1 cellular context compared by ENCODE assay signal in the genomic region with DNA sequence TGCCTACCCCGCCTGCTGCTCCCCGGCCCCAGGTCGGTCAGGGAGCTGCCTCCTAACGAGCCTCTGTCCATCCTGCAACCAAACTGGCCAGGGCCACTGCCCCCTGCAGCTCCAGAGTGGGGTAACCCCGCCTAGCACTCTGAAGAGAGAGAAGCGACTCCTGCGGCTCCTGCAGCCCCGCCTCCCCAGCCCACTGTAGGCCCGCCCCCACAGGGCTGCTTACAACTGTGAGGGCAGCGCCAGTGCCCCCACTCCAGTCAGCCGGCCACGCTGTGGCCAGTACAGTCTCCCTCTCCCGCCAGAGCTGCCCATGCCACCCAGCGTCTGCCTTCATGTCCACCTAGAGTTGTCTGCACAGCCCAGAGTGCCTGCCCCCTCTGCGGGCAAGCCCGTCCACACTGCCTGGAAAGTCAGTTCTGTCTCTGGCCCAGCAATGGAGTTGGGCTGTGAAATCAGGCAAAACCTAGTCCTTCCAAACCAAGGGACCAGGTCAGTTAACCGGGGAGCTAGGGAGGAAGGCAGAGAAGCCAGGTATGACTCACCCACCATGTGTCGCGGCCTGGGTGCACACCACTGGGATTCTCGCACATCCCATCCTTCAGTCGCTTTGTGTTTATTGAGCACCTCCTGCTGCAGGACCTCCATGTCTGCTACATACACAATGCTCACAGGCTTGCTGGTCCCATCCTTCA.
TF ChIP-seq lines count a peak whose summit lies in the region.

No MANE protein-coding gene starts in this region.

TF ChIP-seq in HepG2, 621 proteins besides CTCF, POLR2A, EP300 and RAD21 (continued from another document and continues in another):
- TF ChIP-seq, protein P1, sequence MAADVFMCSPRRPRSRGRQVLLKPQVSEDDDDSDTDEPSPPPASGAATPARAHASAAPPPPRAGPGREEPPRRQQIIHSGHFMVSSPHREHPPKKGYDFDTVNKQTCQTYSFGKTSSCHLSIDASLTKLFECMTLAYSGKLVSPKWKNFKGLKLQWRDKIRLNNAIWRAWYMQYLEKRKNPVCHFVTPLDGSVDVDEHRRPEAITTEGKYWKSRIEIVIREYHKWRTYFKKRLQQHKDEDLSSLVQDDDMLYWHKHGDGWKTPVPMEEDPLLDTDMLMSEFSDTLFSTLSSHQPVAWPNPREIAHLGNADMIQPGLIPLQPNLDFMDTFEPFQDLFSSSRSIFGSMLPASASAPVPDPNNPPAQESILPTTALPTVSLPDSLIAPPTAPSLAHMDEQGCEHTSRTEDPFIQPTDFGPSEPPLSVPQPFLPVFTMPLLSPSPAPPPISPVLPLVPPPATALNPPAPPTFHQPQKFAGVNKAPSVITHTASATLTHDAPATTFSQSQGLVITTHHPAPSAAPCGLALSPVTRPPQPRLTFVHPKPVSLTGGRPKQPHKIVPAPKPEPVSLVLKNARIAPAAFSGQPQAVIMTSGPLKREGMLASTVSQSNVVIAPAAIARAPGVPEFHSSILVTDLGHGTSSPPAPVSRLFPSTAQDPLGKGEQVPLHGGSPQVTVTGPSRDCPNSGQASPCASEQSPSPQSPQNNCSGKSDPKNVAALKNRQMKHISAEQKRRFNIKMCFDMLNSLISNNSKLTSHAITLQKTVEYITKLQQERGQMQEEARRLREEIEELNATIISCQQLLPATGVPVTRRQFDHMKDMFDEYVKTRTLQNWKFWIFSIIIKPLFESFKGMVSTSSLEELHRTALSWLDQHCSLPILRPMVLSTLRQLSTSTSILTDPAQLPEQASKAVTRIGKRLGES (CRISPR knock-in tag; IDR thresholded peaks at IDR 0.05; ENCODE audit: borderline replicate concordance), result no peak
- TF ChIP-seq, protein P2, sequence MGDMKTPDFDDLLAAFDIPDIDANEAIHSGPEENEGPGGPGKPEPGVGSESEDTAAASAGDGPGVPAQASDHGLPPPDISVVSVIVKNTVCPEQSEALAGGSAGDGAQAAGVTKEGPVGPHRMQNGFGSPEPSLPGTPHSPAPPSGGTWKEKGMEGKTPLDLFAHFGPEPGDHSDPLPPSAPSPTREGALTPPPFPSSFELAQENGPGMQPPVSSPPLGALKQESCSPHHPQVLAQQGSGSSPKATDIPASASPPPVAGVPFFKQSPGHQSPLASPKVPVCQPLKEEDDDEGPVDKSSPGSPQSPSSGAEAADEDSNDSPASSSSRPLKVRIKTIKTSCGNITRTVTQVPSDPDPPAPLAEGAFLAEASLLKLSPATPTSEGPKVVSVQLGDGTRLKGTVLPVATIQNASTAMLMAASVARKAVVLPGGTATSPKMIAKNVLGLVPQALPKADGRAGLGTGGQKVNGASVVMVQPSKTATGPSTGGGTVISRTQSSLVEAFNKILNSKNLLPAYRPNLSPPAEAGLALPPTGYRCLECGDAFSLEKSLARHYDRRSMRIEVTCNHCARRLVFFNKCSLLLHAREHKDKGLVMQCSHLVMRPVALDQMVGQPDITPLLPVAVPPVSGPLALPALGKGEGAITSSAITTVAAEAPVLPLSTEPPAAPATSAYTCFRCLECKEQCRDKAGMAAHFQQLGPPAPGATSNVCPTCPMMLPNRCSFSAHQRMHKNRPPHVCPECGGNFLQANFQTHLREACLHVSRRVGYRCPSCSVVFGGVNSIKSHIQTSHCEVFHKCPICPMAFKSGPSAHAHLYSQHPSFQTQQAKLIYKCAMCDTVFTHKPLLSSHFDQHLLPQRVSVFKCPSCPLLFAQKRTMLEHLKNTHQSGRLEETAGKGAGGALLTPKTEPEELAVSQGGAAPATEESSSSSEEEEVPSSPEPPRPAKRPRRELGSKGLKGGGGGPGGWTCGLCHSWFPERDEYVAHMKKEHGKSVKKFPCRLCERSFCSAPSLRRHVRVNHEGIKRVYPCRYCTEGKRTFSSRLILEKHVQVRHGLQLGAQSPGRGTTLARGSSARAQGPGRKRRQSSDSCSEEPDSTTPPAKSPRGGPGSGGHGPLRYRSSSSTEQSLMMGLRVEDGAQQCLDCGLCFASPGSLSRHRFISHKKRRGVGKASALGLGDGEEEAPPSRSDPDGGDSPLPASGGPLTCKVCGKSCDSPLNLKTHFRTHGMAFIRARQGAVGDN (CRISPR knock-in tag; IDR thresholded peaks at IDR 0.05), result peak; percentile 72
- TF ChIP-seq ISX (CRISPR knock-in tag; conservative IDR thresholded peaks at IDR 0.05) (no peak), IKZF4 (CRISPR knock-in tag; IDR thresholded peaks at IDR 0.05; ENCODE audit: borderline replicate concordance, low read depth, not compliant biosample characterization) (no peak), NR2C2 (CRISPR knock-in tag; IDR thresholded peaks at IDR 0.05; ENCODE audit: borderline replicate concordance) (no peak), FIP1L1 (IDR thresholded peaks at IDR 0.05; ENCODE audit: borderline replicate concordance, insufficient read depth, low read depth, low read length) (no peak), ZNF563 (CRISPR knock-in tag; IDR thresholded peaks at IDR 0.05) (no peak), FOSL2 (CRISPR knock-in tag; IDR thresholded peaks at IDR 0.05) (peak; percentile 76), PCBP1 (IDR thresholded peaks at IDR 0.05; ENCODE audit: borderline replicate concordance, low read depth, low read length) (no peak), YY1 (IDR thresholded peaks at IDR 0.05; ENCODE audit: insufficient read depth, insufficient replicate concordance, low read depth, low read length) (peak; percentile 46), NFE2L1 (CRISPR knock-in tag; IDR thresholded peaks at IDR 0.05; ENCODE audit: borderline replicate concordance) (no peak), TOPORS (CRISPR knock-in tag; IDR thresholded peaks at IDR 0.05) (no peak), ZNF768 (CRISPR knock-in tag; IDR thresholded peaks at IDR 0.05) (no peak), ZNF720 (CRISPR knock-in tag; IDR thresholded peaks at IDR 0.05) (no peak), PHF8 (CRISPR knock-in tag; IDR thresholded peaks at IDR 0.05) (no peak; the same call in 1 of the 2 replicates), MED1 (CRISPR knock-in tag; IDR thresholded peaks at IDR 0.05) (peak; percentile 26; the same call in 1 of the 2 replicates), JUNB (CRISPR knock-in tag; IDR thresholded peaks at IDR 0.05; ENCODE audit: borderline replicate concordance) (no peak), RAD51 (IDR thresholded peaks at IDR 0.05; ENCODE audit: borderline replicate concordance) (no peak), NCOA5 (CRISPR knock-in tag; IDR thresholded peaks at IDR 0.05) (no peak), ZNF619 (CRISPR knock-in tag; IDR thresholded peaks at IDR 0.05) (no peak), EEA1 (CRISPR knock-in tag; IDR thresholded peaks at IDR 0.05; ENCODE audit: borderline replicate concordance) (no peak), ZNF232 (CRISPR knock-in tag; IDR thresholded peaks at IDR 0.05; ENCODE audit: borderline replicate concordance) (no peak), ZNF180 (CRISPR knock-in tag; IDR thresholded peaks at IDR 0.05; ENCODE audit: borderline replicate concordance, low read depth) (no peak), ZBTB3 (CRISPR knock-in tag; IDR thresholded peaks at IDR 0.05; ENCODE audit: borderline replicate concordance, low read depth) (no peak), THAP11 (CRISPR knock-in tag; IDR thresholded peaks at IDR 0.05) (no peak), TSC22D2 (CRISPR knock-in tag; IDR thresholded peaks at IDR 0.05; ENCODE audit: borderline replicate concordance) (no peak), ZNF543 (CRISPR knock-in tag; IDR thresholded peaks at IDR 0.05) (peak; percentile 45; the same call in 1 of the 2 replicates), ZFP62 (CRISPR knock-in tag; IDR thresholded peaks at IDR 0.05) (no peak), ZBTB38 (CRISPR knock-in tag; IDR thresholded peaks at IDR 0.05) (peak; percentile 44; the same call in 1 of the 2 replicates), ZSCAN25 (CRISPR knock-in tag; IDR thresholded peaks at IDR 0.05) (no peak), HDAC6 (IDR thresholded peaks at IDR 0.05; ENCODE audit: low read depth, low read length) (no peak), ZNF737 (CRISPR knock-in tag; IDR thresholded peaks at IDR 0.05; ENCODE audit: borderline replicate concordance) (no peak), SP4 (CRISPR knock-in tag; IDR thresholded peaks at IDR 0.05) (0 out of 2 replicates have a peak, but pooled peaks have one; percentile 17), POLR2AphosphoS2 (IDR thresholded peaks at IDR 0.05; ENCODE audit: low read depth, low read length) (no peak), CCAR2 (optimal IDR thresholded peaks at IDR 0.05; ENCODE audit: low read depth, low read length) (no peak), GABPB1 (CRISPR knock-in tag; IDR thresholded peaks at IDR 0.05) (peak; percentile 27; the same call in 1 of the 2 replicates), ZNF747 (CRISPR knock-in tag; IDR thresholded peaks at IDR 0.05; ENCODE audit: borderline replicate concordance) (0 out of 2 replicates have a peak, but pooled peaks have one; percentile 18), KLF9 (CRISPR knock-in tag; IDR thresholded peaks at IDR 0.05; ENCODE audit: low read depth) (no peak)
- TF ChIP-seq, protein P3, sequence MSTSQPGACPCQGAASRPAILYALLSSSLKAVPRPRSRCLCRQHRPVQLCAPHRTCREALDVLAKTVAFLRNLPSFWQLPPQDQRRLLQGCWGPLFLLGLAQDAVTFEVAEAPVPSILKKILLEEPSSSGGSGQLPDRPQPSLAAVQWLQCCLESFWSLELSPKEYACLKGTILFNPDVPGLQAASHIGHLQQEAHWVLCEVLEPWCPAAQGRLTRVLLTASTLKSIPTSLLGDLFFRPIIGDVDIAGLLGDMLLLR (CRISPR knock-in tag; IDR thresholded peaks at IDR 0.05), result peak; percentile 81; the same call in 1 of the 2 replicates
- TF ChIP-seq, protein P4, sequence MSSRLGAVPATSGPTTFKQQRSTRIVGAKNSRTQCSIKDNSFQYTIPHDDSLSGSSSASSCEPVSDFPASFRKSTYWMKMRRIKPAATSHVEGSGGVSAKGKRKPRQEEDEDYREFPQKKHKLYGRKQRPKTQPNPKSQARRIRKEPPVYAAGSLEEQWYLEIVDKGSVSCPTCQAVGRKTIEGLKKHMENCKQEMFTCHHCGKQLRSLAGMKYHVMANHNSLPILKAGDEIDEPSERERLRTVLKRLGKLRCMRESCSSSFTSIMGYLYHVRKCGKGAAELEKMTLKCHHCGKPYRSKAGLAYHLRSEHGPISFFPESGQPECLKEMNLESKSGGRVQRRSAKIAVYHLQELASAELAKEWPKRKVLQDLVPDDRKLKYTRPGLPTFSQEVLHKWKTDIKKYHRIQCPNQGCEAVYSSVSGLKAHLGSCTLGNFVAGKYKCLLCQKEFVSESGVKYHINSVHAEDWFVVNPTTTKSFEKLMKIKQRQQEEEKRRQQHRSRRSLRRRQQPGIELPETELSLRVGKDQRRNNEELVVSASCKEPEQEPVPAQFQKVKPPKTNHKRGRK (CRISPR knock-in tag; IDR thresholded peaks at IDR 0.05), result no peak
- TF ChIP-seq, protein P5, sequence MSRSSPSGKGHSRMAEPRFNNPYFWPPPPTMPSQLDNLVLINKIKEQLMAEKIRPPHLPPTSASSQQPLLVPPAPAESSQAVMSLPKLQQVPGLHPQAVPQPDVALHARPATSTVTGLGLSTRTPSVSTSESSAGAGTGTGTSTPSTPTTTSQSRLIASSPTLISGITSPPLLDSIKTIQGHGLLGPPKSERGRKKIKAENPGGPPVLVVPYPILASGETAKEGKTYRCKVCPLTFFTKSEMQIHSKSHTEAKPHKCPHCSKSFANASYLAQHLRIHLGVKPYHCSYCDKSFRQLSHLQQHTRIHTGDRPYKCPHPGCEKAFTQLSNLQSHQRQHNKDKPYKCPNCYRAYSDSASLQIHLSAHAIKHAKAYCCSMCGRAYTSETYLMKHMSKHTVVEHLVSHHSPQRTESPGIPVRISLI (CRISPR knock-in tag; IDR thresholded peaks at IDR 0.05; ENCODE audit: borderline replicate concordance), result no peak
- TF ChIP-seq, protein P6, sequence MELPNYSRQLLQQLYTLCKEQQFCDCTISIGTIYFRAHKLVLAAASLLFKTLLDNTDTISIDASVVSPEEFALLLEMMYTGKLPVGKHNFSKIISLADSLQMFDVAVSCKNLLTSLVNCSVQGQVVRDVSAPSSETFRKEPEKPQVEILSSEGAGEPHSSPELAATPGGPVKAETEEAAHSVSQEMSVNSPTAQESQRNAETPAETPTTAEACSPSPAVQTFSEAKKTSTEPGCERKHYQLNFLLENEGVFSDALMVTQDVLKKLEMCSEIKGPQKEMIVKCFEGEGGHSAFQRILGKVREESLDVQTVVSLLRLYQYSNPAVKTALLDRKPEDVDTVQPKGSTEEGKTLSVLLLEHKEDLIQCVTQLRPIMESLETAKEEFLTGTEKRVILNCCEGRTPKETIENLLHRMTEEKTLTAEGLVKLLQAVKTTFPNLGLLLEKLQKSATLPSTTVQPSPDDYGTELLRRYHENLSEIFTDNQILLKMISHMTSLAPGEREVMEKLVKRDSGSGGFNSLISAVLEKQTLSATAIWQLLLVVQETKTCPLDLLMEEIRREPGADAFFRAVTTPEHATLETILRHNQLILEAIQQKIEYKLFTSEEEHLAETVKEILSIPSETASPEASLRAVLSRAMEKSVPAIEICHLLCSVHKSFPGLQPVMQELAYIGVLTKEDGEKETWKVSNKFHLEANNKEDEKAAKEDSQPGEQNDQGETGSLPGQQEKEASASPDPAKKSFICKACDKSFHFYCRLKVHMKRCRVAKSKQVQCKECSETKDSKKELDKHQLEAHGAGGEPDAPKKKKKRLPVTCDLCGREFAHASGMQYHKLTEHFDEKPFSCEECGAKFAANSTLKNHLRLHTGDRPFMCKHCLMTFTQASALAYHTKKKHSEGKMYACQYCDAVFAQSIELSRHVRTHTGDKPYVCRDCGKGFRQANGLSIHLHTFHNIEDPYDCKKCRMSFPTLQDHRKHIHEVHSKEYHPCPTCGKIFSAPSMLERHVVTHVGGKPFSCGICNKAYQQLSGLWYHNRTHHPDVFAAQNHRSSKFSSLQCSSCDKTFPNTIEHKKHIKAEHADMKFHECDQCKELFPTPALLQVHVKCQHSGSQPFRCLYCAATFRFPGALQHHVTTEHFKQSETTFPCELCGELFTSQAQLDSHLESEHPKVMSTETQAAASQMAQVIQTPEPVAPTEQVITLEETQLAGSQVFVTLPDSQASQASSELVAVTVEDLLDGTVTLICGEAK (IDR thresholded peaks at IDR 0.05), result no peak
- TF ChIP-seq, protein P6 (CRISPR knock-in tag; IDR thresholded peaks at IDR 0.05), result no peak
